ENCODE assay signal across 21 cellular contexts in genomic region chr11:113457784-113458183, GRCh38. TPM values are rescaled to one million over a fixed set of nuclear protein-coding genes. Genes with fewer than 3 reads are reported as not detected.
DNase-seq lines count a peak whose midpoint lies in the region; TF ChIP-seq lines count a peak whose summit lies in the region.
"Had no signal": no experiment of that assay in that cellular context is flagged by ENCODE, and none has a peak within 500 bp of the region (broad histone marks: within the 10 kb centered on the region; RNA-seq: fewer than 3 reads in every experiment).

No MANE protein-coding gene starts in this region.

- H3K9ac ChIP-seq in iPS-20b (ENCODE audit: low read depth, low read length) = no peak overlapping the region

- no peaks in the 10 kb centered on the region for H3K36me3 Mint-ChIP-seq in immature natural killer cell
- no peaks in the 10 kb centered on the region for H3K36me3 Mint-ChIP-seq in CD14-positive monocyte
- H3K36me3 Mint-ChIP-seq: activated naive CD4-positive, alpha-beta T cell treated with anti-CD3 and anti-CD28 coated beads, Interleukin-2, amount 10 ng/mL, durations not matched to agents 7 days and 5 days; naive thymus-derived CD4-positive, alpha-beta T cell; T-cell had no signal

- H3K36me3 ChIP-seq in iPS-20b (ENCODE audit: insufficient read depth, low read depth, low read length) = no peaks in the 10 kb centered on the region
- H3K36me3 ChIP-seq: ascending aorta, stomach had no signal

- H3K27me3 Mint-ChIP-seq in immature natural killer cell (ENCODE audit: low read depth in 3 of 3) = peaks cover 0 to 3% (median 1%) of the 10 kb centered on the region in 3 donors
- H3K27me3 Mint-ChIP-seq in CD14-positive monocyte (ENCODE audit: low read depth in 3 of 3) = peaks cover 0 to 11% (median 6%) of the 10 kb centered on the region in 3 donors

- H3K4me3 Mint-ChIP-seq in immature natural killer cell (no peak overlapping the region), CD14-positive monocyte (no peak overlapping the region)
- H3K4me3 Mint-ChIP-seq: activated naive CD4-positive, alpha-beta T cell treated with anti-CD3 and anti-CD28 coated beads, Interleukin-2, amount 10 ng/mL, durations not matched to agents 7 days and 5 days; CD4-positive, alpha-beta T cell; effector memory CD8-positive, alpha-beta T cell; naive thymus-derived CD4-positive, alpha-beta T cell; T-cell had no signal

- H3K9me3 Mint-ChIP-seq in immature natural killer cell (no peaks in the 10 kb centered on the region), CD14-positive monocyte (no peaks in the 10 kb centered on the region)
- H3K9me3 Mint-ChIP-seq: activated naive CD4-positive, alpha-beta T cell treated with anti-CD3 and anti-CD28 coated beads, Interleukin-2, amount 10 ng/mL, durations not matched to agents 7 days and 5 days; CD4-positive, alpha-beta T cell; effector memory CD8-positive, alpha-beta T cell; naive thymus-derived CD4-positive, alpha-beta T cell; T-cell had no signal

- H3K4me3 ChIP-seq in iPS-20b (ENCODE audit: low read length) = peak overlapping the region; percentile 7; the same call in 1 of the 2 replicates
- H3K4me3 ChIP-seq: ascending aorta, stomach had no signal

- no peaks in the 10 kb centered on the region for H3K9me3 ChIP-seq in iPS-20b (ENCODE audit: insufficient read depth, low read depth, low read length)
- H3K9me3 ChIP-seq: ascending aorta, stomach had no signal

- no peak for TF ChIP-seq CTCF in GM13977 (IDR thresholded peaks at IDR 0.05; ENCODE audit: extremely low read depth, insufficient read depth, missing control alignments)
- TF ChIP-seq CTCF in CD14-positive monocyte (IDR thresholded peaks at IDR 0.05) = no peak

- peaks cover 15% of the 10 kb centered on the region; the same call in 1 of the 2 replicates for H3K4me1 ChIP-seq in iPS-20b (ENCODE audit: insufficient read depth, low read length)
- H3K4me1 ChIP-seq: ascending aorta, stomach had no signal

- intact Hi-C loops in CD14-positive monocyte (cut with micrococcal nuclease) = no loop called here

- H3K4me1 Mint-ChIP-seq in immature natural killer cell (no peaks in the 10 kb centered on the region), CD14-positive monocyte (no peaks in the 10 kb centered on the region)
- H3K4me1 Mint-ChIP-seq: activated naive CD4-positive, alpha-beta T cell treated with anti-CD3 and anti-CD28 coated beads, Interleukin-2, amount 10 ng/mL, durations not matched to agents 7 days and 5 days; naive thymus-derived CD4-positive, alpha-beta T cell; T-cell had no signal

- in situ Hi-C loops in GM13977 (cut with MboI; ENCODE audit: low pct_unique_long_range_greater_than_20kb, low sequenced_read_pairs, unreplicated experiment) = no loop called here

- H3K27ac Mint-ChIP-seq in immature natural killer cell (no peak overlapping the region), CD14-positive monocyte (no peak overlapping the region)
- H3K27ac Mint-ChIP-seq: activated naive CD4-positive, alpha-beta T cell treated with anti-CD3 and anti-CD28 coated beads, Interleukin-2, amount 10 ng/mL, durations not matched to agents 7 days and 5 days; CD4-positive, alpha-beta T cell; effector memory CD8-positive, alpha-beta T cell; naive thymus-derived CD4-positive, alpha-beta T cell; T-cell had no signal

- DNase-seq in COR-L47 (lab: John Stamatoyannopoulos, UW) = peak; percentile 88
- peak; percentile 51 for DNase-seq in NCI-H1417 treated with DMSO at 0.1 percent for 48 hours (lab: John Stamatoyannopoulos, UW)
- DNase-seq in NCI-H526 treated with DMSO at 0.1 percent for 48 hours (lab: John Stamatoyannopoulos, UW) = peak; percentile 27
- no peak for DNase-seq in HK-2 (ENCODE audit: unreplicated experiment)
- no peak for DNase-seq in immature natural killer cell
- no peak for DNase-seq in GM13977 (ENCODE audit: low spot score)
- no peak for DNase-seq in CD14-positive monocyte (ENCODE audit: low spot score)
- DNase-seq: activated CD4-positive, alpha-beta T cell treated with anti-CD3 and anti-CD28 coated beads, Interleukin-2, amount 50 U/mL, for 48 hours; activated naive CD4-positive, alpha-beta T cell treated with anti-CD3 and anti-CD28 coated beads, Interleukin-2, amount 10 ng/mL, durations not matched to agents 7 days and 5 days; activated T-cell treated with anti-CD3 and anti-CD28 coated beads for 4 hours; CD4-positive, alpha-beta T cell; cerebellar nuclear complex; effector memory CD8-positive, alpha-beta T cell; head of caudate nucleus; naive thymus-derived CD4-positive, alpha-beta T cell; NCI-H2107; stomach; T-cell had no signal

- peaks cover 4% of the 10 kb centered on the region; the same call in 1 of the 2 replicates for H3K27me3 ChIP-seq in iPS-20b (ENCODE audit: insufficient read depth, low read length)
- H3K27me3 ChIP-seq: ascending aorta had no signal

- H3K27ac ChIP-seq in iPS-20b (ENCODE audit: low read length) = no peak overlapping the region
- H3K27ac ChIP-seq: ascending aorta, stomach had no signal

RNA-seq across cellular contexts. Expression of gene DRD2, which starts 17.4 kb away (rescaled TPM):
- not detected for polyA plus RNA-seq in immature natural killer cell
- not detected for polyA plus RNA-seq in CD14-positive monocyte
- polyA plus RNA-seq: fibroblast of lung; naive thymus-derived CD4-positive, alpha-beta T cell had no signal

Comparison
In these comparisons a context has a peak if more than half of its experiments do, and no peak if none do; other contexts are left out.
1. DNase-seq: peak in COR-L47 (single experiment), NCI-H1417 treated with DMSO at 0.1 percent for 48 hours (single experiment) and NCI-H526 treated with DMSO at 0.1 percent for 48 hours (single experiment); none in HK-2 (single experiment), immature natural killer cell (0 of 3), GM13977 (single experiment) and CD14-positive monocyte (single experiment).